Comparison of ENCODE assay signal across 8 cellular contexts in genomic region chr1:159076753-159077656, GRCh38. TPM values are rescaled to one million over a fixed set of nuclear protein-coding genes. Genes with fewer than 3 reads are reported as not detected.
DNase-seq lines count a peak whose midpoint lies in the region; ATAC-seq lines count a peak whose summit lies in the region.

TSS of gene AIM2 (minus strand) at chr1:159076766. CDS start at chr1:159073499, 3,267 bp downstream.

- H3K4me1 Mint-ChIP-seq in activated CD4-positive, alpha-beta memory T cell treated with anti-CD3 and anti-CD28 coated beads, Interleukin-2, amount 10 ng/mL, durations not matched to agents 7 days and 5 days, result peaks cover 46% of the 10 kb centered on the region
- peaks cover 9 to 13% of the 10 kb centered on the region in 2 donors for H3K4me1 Mint-ChIP-seq in immature natural killer cell

- DNase-seq in ELR (ENCODE audit: low read depth), result peak; percentile 82
- DNase-seq in LHCN-M2 (ENCODE audit: low read depth), result peak; percentile 26
- DNase-seq in activated CD4-positive, alpha-beta memory T cell treated with anti-CD3 and anti-CD28 coated beads, Interleukin-2, amount 10 ng/mL, durations not matched to agents 7 days and 5 days, result peak; percentile 99
- DNase-seq in immature natural killer cell, result peak; percentile 33 to 83 (median 49)
- peak; percentile 73 to 91 for DNase-seq in stimulated activated CD8-positive, alpha-beta memory T cell treated with anti-CD3 and anti-CD28 coated beads, Interleukin-7, amount 100 ng/mL, for 4 hours (ENCODE audit: low read depth in 2 of 2)
- DNase-seq in hypothalamus (lab: John Stamatoyannopoulos, UW), result no peak
- DNase-seq in NCI-H1436 treated with DMSO at 0.1 percent for 48 hours (lab: John Stamatoyannopoulos, UW), result no peak

- peak within 1 kb of the TSS; percentile 99 for H3K27ac Mint-ChIP-seq in activated CD4-positive, alpha-beta memory T cell treated with anti-CD3 and anti-CD28 coated beads, Interleukin-2, amount 10 ng/mL, durations not matched to agents 7 days and 5 days
- H3K27ac Mint-ChIP-seq in immature natural killer cell, result peak within 1 kb of the TSS; percentile 24 to 97 (median 65)

- peak within 1 kb of the TSS; percentile 78 for H3K4me3 Mint-ChIP-seq in activated CD4-positive, alpha-beta memory T cell treated with anti-CD3 and anti-CD28 coated beads, Interleukin-2, amount 10 ng/mL, durations not matched to agents 7 days and 5 days
- H3K4me3 Mint-ChIP-seq in immature natural killer cell, result peak within 1 kb of the TSS in 4 of 5 donors; percentile 16 to 80 (median 40)

- H3K9me3 Mint-ChIP-seq in activated CD4-positive, alpha-beta memory T cell treated with anti-CD3 and anti-CD28 coated beads, Interleukin-2, amount 10 ng/mL, durations not matched to agents 7 days and 5 days, result peaks cover 3% of the 10 kb centered on the region
- H3K9me3 Mint-ChIP-seq in immature natural killer cell, result no peaks in the 10 kb centered on the region

- POLR2A ChIA-PET in activated CD4-positive, alpha-beta memory T cell treated with anti-CD3 and anti-CD28 coated beads, Interleukin-2, amount 10 ng/mL, durations not matched to agents 7 days and 5 days (lab: Charles Lee), result interaction anchor here (0.7 to 5.4 kb wide), 26 partner anchors 9 to 1943 kb away, joined by 3 to 260 read pairs (median 4); partner anchors contain the start of genes DCAF8, IFI16 and PYHIN1

- peaks cover 21% of the 10 kb centered on the region for H3K36me3 Mint-ChIP-seq in activated CD4-positive, alpha-beta memory T cell treated with anti-CD3 and anti-CD28 coated beads, Interleukin-2, amount 10 ng/mL, durations not matched to agents 7 days and 5 days (ENCODE audit: low read depth)
- no peaks in the 10 kb centered on the region for H3K36me3 Mint-ChIP-seq in immature natural killer cell

- H3K27me3 Mint-ChIP-seq in activated CD4-positive, alpha-beta memory T cell treated with anti-CD3 and anti-CD28 coated beads, Interleukin-2, amount 10 ng/mL, durations not matched to agents 7 days and 5 days, result peaks cover 2% of the 10 kb centered on the region
- peaks cover 0 to 11% (median 6%) of the 10 kb centered on the region in 3 donors for H3K27me3 Mint-ChIP-seq in immature natural killer cell (ENCODE audit: low read depth in 3 of 3)

- ATAC-seq in GM21576 (IDR thresholded peaks at IDR 0.05; ENCODE audit: unreplicated experiment), result peak; percentile 87

- CTCF ChIA-PET in activated CD4-positive, alpha-beta memory T cell treated with anti-CD3 and anti-CD28 coated beads, Interleukin-2, amount 10 ng/mL, durations not matched to agents 7 days and 5 days (lab: Charles Lee), result interaction anchor here (0.9 to 4.7 kb wide), 13 partner anchors 9 to 570 kb away, joined by 3 to 47 read pairs (median 4); partner anchors contain the start of gene IFI16

RNA-seq across cellular contexts. Expression of gene AIM2, which starts in this region (rescaled TPM):
- total RNA-seq in LHCN-M2 (2014; rRNA removed), result 0.71 TPM in 1 of 2 replicates, not detected in the other
- not detected for polyA plus RNA-seq in LHCN-M2 (2012)
- 10 to 100 TPM; 28.1 to 28.2 TPM for total RNA-seq in activated CD4-positive, alpha-beta memory T cell treated with anti-CD3 and anti-CD28 coated beads, Interleukin-2, amount 10 ng/mL, durations not matched to agents 7 days and 5 days
- polyA plus RNA-seq in immature natural killer cell, result 1 to 10 TPM in 1 of 3 donors, under 1 TPM in 2; 0.28 to 1.1 (median 0.34) TPM

Comparison
In these comparisons a context has a peak if more than half of its experiments do, and no peak if none do; other contexts are left out.
1. RNA of gene AIM2 (total RNA-seq): 28.1 to 28.2 TPM in activated CD4-positive, alpha-beta memory T cell treated with anti-CD3 and anti-CD28 coated beads, Interleukin-2, amount 10 ng/mL, durations not matched to agents 7 days and 5 days; 0.71 TPM in LHCN-M2; every median in the first group is over 10 times any median in the second.
2. Peak in DNase-seq in LHCN-M2; RNA of the gene not detected or under 1 TPM.
3. DNase-seq: peak in ELR (single experiment), activated CD4-positive, alpha-beta memory T cell treated with anti-CD3 and anti-CD28 coated beads, Interleukin-2, amount 10 ng/mL, durations not matched to agents 7 days and 5 days (single experiment), immature natural killer cell (3 of 3) and stimulated activated CD8-positive, alpha-beta memory T cell treated with anti-CD3 and anti-CD28 coated beads, Interleukin-7, amount 100 ng/mL, for 4 hours (2 of 2); none in hypothalamus (0 of 51) and NCI-H1436 treated with DMSO at 0.1 percent for 48 hours (single experiment).